24 cellular contexts compared by ENCODE assay signal in the genomic region with DNA sequence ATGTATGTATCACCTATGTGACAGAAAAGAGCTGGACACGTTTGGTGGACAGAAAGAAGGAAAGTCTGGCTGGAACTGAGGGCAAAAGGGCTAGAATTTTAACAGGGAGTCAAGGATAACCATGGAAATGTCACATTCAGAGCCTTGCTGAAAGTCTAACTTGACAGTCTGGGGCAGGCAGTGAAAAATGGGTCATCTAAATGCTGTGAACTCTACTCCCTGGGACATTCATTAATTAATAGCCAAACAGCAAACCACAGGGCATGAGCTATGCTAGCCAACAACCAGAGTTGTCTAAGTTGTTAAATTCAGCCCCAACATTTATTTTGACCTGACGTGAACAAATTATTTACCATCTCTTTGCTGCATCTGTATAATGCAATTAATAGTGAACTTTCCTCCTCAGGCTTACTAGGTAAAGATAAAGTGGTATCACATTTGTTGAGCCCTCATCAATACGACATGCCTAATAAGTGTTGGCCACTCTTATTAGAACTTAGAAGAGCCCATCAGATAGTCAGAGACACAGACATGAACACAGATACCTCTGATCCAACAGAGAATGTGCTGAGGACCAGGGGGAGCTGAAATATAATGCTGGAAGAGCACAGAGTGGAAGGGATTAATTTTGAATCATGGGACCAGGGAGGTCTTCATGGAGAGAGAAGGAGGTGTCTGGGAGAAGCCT.
DNase-seq lines count a peak whose midpoint lies in the region; ATAC-seq and TF ChIP-seq lines count a peak whose summit lies in the region.
"Had no signal": no experiment of that assay in that cellular context is flagged by ENCODE, and none has a peak within 500 bp of the region (broad histone marks: within the 10 kb centered on the region; RNA-seq: fewer than 3 reads in every experiment).

No MANE protein-coding gene starts in this region.

- H3K36me3 ChIP-seq in right lobe of liver (no peaks in the 10 kb centered on the region), gastroesophageal sphincter (no peaks in the 10 kb centered on the region), ovary (no peaks in the 10 kb centered on the region)
- H3K36me3 ChIP-seq: BLaER1, SJCRH30 had no signal

- WGBS in right lobe of liver (ENCODE audit: insufficient coverage, low coverage, low lambda C conversion rate, missing lambda C conversion rate) = 26% methylated on average over 3 of the region's 3 CpGs
- WGBS in gastroesophageal sphincter (ENCODE audit: low coverage in 1 of 2), 2 donors = 60 to 74% methylated on average over 3 of the region's 3 CpGs
- 60 to 69% (median 62%) methylated on average over 3 of the region's 3 CpGs for WGBS in ovary, 3 donors

- intact Hi-C loops in right lobe of liver (cut with DNase I) = no loop called here
- intact Hi-C loops in ovary (cut with DNase I) = no loop called here

- DNase-seq in epithelial cell of proximal tubule (ENCODE audit: low read depth) (peak; percentile 26), right lobe of liver (peak in 2 of 3 donors; percentile 18 to 74), ovary (no peak)
- DNase-seq in activated CD4-positive, alpha-beta T cell treated with anti-CD3 and anti-CD28 coated beads, Interleukin-2, amount 50 U/mL, for 4 hours = no peak
- DNase-seq: ACHN; CD4-positive, alpha-beta T cell; COR-L47; DMS79; KBM-7; MM.1S; NCI-H1092; NCI-H1436; NCI-H187 treated with DMSO at 0.1 percent for 48 hours; NCI-H226; NCI-H510A treated with DMSO at 0.1 percent for 48 hours; NCI-H82; OCI-M1; SJCRH30 had no signal

- TF ChIP-seq CTCF in epithelial cell of proximal tubule (conservative IDR thresholded peaks at IDR 0.05; ENCODE audit: low read depth, low read length) (no peak), right lobe of liver (IDR thresholded peaks at IDR 0.05) (no peak), gastroesophageal sphincter (IDR thresholded peaks at IDR 0.05) (no peak), ovary (IDR thresholded peaks at IDR 0.05) (no peak)

- TF ChIP-seq EP300 in gastroesophageal sphincter (IDR thresholded peaks at IDR 0.05) (no peak), ovary (IDR thresholded peaks at IDR 0.05) (no peak)

- peaks cover 0 to 31% (median 9%) of the 10 kb centered on the region in 4 donors for H3K4me1 ChIP-seq in right lobe of liver
- no peaks in the 10 kb centered on the region for H3K4me1 ChIP-seq in gastroesophageal sphincter
- no peaks in the 10 kb centered on the region for H3K4me1 ChIP-seq in ovary (ENCODE audit: insufficient read depth)
- H3K4me1 ChIP-seq: BLaER1, SJCRH30 had no signal

- H3K27me3 ChIP-seq in right lobe of liver (no peaks in the 10 kb centered on the region), gastroesophageal sphincter (no peaks in the 10 kb centered on the region), ovary (no peaks in the 10 kb centered on the region)
- H3K27me3 ChIP-seq: BLaER1, SJCRH30 had no signal

- ATAC-seq in GM18508 (IDR thresholded peaks at IDR 0.05; ENCODE audit: insufficient read depth, unreplicated experiment) (peak; percentile 46), GM19463 (IDR thresholded peaks at IDR 0.05; ENCODE audit: unreplicated experiment) (peak; percentile 64), right lobe of liver (peak; percentile 89 to 96 (median 93)), gastroesophageal sphincter (no peak), HG02852 (IDR thresholded peaks at IDR 0.05; ENCODE audit: unreplicated experiment) (no peak)

- H3K27ac ChIP-seq in right lobe of liver = peak overlapping the region in 2 of 3 donors; percentile 45 to 78
- H3K27ac ChIP-seq in gastroesophageal sphincter = no peak overlapping the region
- no peak overlapping the region for H3K27ac ChIP-seq in ovary
- H3K27ac ChIP-seq: 22Rv1, BLaER1, SJCRH30 had no signal

- no peaks in the 10 kb centered on the region for H3K9me3 ChIP-seq in right lobe of liver
- no peaks in the 10 kb centered on the region for H3K9me3 ChIP-seq in gastroesophageal sphincter
- H3K9me3 ChIP-seq in ovary = no peaks in the 10 kb centered on the region
- H3K9me3 ChIP-seq: BLaER1, SJCRH30 had no signal

- no peak for TF ChIP-seq POLR2A in right lobe of liver (IDR thresholded peaks at IDR 0.05)
- TF ChIP-seq POLR2A in gastroesophageal sphincter (IDR thresholded peaks at IDR 0.05) = no peak
- no peak for TF ChIP-seq POLR2A in ovary (IDR thresholded peaks at IDR 0.05)

- H3K4me3 ChIP-seq in epithelial cell of proximal tubule (ENCODE audit: low read depth, low read length) (no peak overlapping the region), right lobe of liver (no peak overlapping the region), gastroesophageal sphincter (no peak overlapping the region), ovary (no peak overlapping the region)
- H3K4me3 ChIP-seq: BLaER1, SJCRH30 had no signal

Comparison
In these comparisons a context has a peak if more than half of its experiments do, and no peak if none do; other contexts are left out.
1. ATAC-seq: peak in GM18508 (single experiment), GM19463 (single experiment) and right lobe of liver (4 of 4); none in gastroesophageal sphincter (single experiment) and HG02852 (single experiment).
2. DNase-seq: peak in epithelial cell of proximal tubule (single experiment) and right lobe of liver (2 of 3); none in ovary (0 of 5) and activated CD4-positive, alpha-beta T cell treated with anti-CD3 and anti-CD28 coated beads, Interleukin-2, amount 50 U/mL, for 4 hours (0 of 2).
3. H3K27ac ChIP-seq: peak in right lobe of liver (2 of 3); none in gastroesophageal sphincter (0 of 4) and ovary (0 of 2).